In the genomic region with DNA sequence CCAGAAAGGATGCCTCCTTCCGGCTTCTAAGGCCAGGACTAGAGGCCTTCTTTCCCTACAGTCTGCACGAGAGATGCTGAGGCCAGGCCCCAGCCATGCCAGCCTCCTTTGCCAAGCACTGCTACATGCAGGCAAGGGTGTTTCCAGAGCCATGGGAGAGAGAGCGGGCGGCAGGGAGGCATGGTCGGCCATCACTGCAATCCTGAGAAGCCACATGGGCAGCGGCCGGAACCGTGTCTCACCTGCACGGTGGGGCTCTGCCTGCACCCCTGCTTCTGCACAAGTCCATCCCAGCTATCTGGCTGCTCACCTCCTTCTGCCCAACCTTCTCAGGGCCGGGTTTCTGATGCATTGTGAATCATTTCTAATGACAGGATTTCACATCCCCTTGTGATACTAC, we compare ENCODE assay signal across 1 cellular context.
TF ChIP-seq lines count a peak whose summit lies in the region.

No MANE protein-coding gene starts in this region.

TF ChIP-seq in H1, 55 proteins besides CTCF, POLR2A, EP300 and RAD21 (continued from another document):
- TF ChIP-seq, protein P1, sequence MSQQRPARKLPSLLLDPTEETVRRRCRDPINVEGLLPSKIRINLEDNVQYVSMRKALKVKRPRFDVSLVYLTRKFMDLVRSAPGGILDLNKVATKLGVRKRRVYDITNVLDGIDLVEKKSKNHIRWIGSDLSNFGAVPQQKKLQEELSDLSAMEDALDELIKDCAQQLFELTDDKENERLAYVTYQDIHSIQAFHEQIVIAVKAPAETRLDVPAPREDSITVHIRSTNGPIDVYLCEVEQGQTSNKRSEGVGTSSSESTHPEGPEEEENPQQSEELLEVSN (IDR thresholded peaks at IDR 0.05): no peak
- no peak for TF ChIP-seq JUND (IDR thresholded peaks at IDR 0.05; ENCODE audit: low read length)
- TF ChIP-seq TAF1 (IDR thresholded peaks at IDR 0.05; ENCODE audit: low read depth, low read length): no peak
- no peak for TF ChIP-seq SIRT6 (IDR thresholded peaks at IDR 0.05; ENCODE audit: low read length)
- no peak for TF ChIP-seq POLR2AphosphoS5 (IDR thresholded peaks at IDR 0.05; ENCODE audit: low read depth, low read length)
- no peak for TF ChIP-seq PHF8 (conservative IDR thresholded peaks at IDR 0.05; ENCODE audit: low read depth, low read length)
- no peak for TF ChIP-seq TBP (IDR thresholded peaks at IDR 0.05; ENCODE audit: low read depth, low read length)
